10 cellular contexts compared by ENCODE assay signal in the genomic region with DNA sequence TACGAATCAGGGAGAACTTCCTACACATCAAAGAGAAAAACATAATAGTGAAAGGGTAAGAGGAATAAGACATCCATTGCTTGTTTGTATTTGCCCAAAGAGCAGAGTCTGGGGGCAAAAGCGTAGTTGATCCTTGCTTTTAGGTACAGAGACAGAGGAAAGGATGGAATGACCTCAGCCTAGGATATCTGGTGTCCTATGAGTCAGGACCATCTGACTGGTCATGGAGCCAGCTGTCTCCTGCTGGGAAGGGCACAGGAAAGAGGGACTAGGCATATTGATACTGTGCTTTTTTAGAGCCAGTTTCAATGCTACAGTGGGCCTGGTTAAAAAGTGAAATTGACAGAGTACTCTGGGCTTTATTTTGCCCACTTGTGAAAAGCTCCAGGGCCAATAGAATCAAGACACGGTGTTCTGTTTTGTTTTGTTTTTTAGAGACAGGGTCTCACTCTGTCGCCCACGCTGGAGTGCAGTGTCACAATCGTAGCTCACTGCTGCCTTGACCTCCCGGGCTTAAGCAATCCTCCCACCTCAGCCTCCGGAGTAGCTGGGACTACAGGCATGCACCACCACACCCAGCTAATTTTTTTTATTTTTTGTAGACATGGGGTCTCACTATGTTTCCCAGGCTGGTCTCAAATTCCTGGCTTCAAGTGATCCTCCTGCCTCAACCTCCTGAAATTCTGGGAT. TPM values are rescaled to one million over a fixed set of nuclear protein-coding genes. Genes with fewer than 3 reads are reported as not detected.
A peak's percentile ranks its signal among the peaks of the same experiment; 100 is the strongest.
DNase-seq lines count a peak whose midpoint lies in the region; TF ChIP-seq lines count a peak whose summit lies in the region.
"Had no signal": no experiment of that assay in that cellular context is flagged by ENCODE, and none has a peak within 500 bp of the region (broad histone marks: within the 10 kb centered on the region; RNA-seq: fewer than 3 reads in every experiment).

No MANE protein-coding gene starts in this region.

- intact Hi-C loops in MCF 10A (cut with micrococcal nuclease) = no loop called here
- intact Hi-C loops in mammary epithelial cell (cut with micrococcal nuclease) = no loop called here
- intact Hi-C loops in breast epithelium (cut with DNase I; ENCODE audit: low total_unique reads) = loop anchor here (5.0 kb wide), 1 partner anchor 1129 kb away; a partner anchor contains a TSS

- H2BK15ac ChIP-seq in mesenchymal stem cell (ENCODE audit: low read depth, poor library complexity, severe bottlenecking) = no peak overlapping the region

- H4K20me1 ChIP-seq in mammary epithelial cell (ENCODE audit: insufficient read depth, low read length) = no peaks in the 10 kb centered on the region

- H4K91ac ChIP-seq in mesenchymal stem cell (ENCODE audit: low read length) = no peak overlapping the region

- BruUV-seq in MCF 10A (replicated peaks; lab: Mats Ljungman, UMichigan) (no TSS peak), mammary epithelial cell (replicated peaks; lab: Mats Ljungman, UMichigan) (no TSS peak)

- H3K4me2 ChIP-seq in mammary epithelial cell (ENCODE audit: insufficient read depth, low read depth, low read length) (no peak overlapping the region), mesenchymal stem cell (ENCODE audit: low read length, poor library complexity, severe bottlenecking) (no peak overlapping the region)
- H3K4me2 ChIP-seq: PC-9 had no signal

- in situ Hi-C loops in mammary epithelial cell (cut with MboI; ENCODE audit: low sequenced_read_pairs in 2 of 2) = no loop called here

- peaks cover 7% of the 10 kb centered on the region for H3K4me1 ChIP-seq in mammary epithelial cell (ENCODE audit: insufficient read depth, low read length)
- H3K4me1 ChIP-seq in breast epithelium = peaks cover 0 to 5% of the 10 kb centered on the region in 2 donors
- H3K4me1 ChIP-seq in mesenchymal stem cell (ENCODE audit: control insufficient read depth, insufficient read depth, low read depth, low read length) = peaks cover 25% of the 10 kb centered on the region

- no peak overlapping the region for H2AK5ac ChIP-seq in mesenchymal stem cell (ENCODE audit: low read length, severe bottlenecking)

- no peak for TF ChIP-seq CTCF in MCF 10A (IDR thresholded peaks at IDR 0.05; ENCODE audit: unreplicated experiment)
- no peak for TF ChIP-seq CTCF in mammary epithelial cell (conservative IDR thresholded peaks at IDR 0.05 in 1 of 2, IDR thresholded peaks at IDR 0.05 in 1 of 2; ENCODE audit: extremely low read depth in 1 of 2, insufficient read depth in 1 of 2, low read depth in 1 of 2, low read length in 2 of 2)
- TF ChIP-seq CTCF in breast epithelium (IDR thresholded peaks at IDR 0.05) = no peak

- DNase-seq in MCF 10A (ENCODE audit: unreplicated experiment) (peak; percentile 34), mammary epithelial cell (no peak), breast epithelium (ENCODE audit: low spot score in 2 of 2) (no peak), mesenchymal stem cell (peak; percentile 85), hippocampal formation (lab: John Stamatoyannopoulos, UW) (no peak), iPS-NIHi7 (ENCODE audit: extremely low spot score) (no peak), Ammon's horn (ENCODE audit: low spot score) (no peak), NCI-H774 (lab: John Stamatoyannopoulos, UW) (no peak)
- DNase-seq: DMS79 treated with DMSO at 0.1 percent for 48 hours, PC-9 had no signal

- no peaks in the 10 kb centered on the region for H3K27me3 Mint-ChIP-seq in MCF 10A (ENCODE audit: insufficient read depth, unreplicated experiment)

- no peak overlapping the region for H3K27ac ChIP-seq in mammary epithelial cell (ENCODE audit: insufficient read depth, low read depth, low read length)
- H3K27ac ChIP-seq in breast epithelium = peak overlapping the region; percentile 65 to 96
- H3K27ac ChIP-seq in mesenchymal stem cell (ENCODE audit: low read length, poor library complexity, severe bottlenecking) = no peak overlapping the region
- H3K27ac ChIP-seq: PC-9 had no signal

- POLR2A ChIA-PET in MCF 10A (lab: Yijun Ruan, JAX) = interaction anchor here (0.6 to 2.0 kb wide), 3 partner anchors 10 to 85 kb away, joined by 4 to 7 read pairs (median 6); no protein-coding TSS in a partner anchor

- dilution Hi-C loops in mammary epithelial cell (cut with HindIII; ENCODE audit: low sequenced_read_pairs) = no loop called here

- no peak overlapping the region for H3K27ac Mint-ChIP-seq in MCF 10A (ENCODE audit: low read depth, unreplicated experiment)

- TF ChIP-seq POLR2A in breast epithelium (IDR thresholded peaks at IDR 0.05) = no peak

- H3K23ac ChIP-seq in mesenchymal stem cell (ENCODE audit: low read length in 2 of 2) = no peak overlapping the region

- H2BK120ac ChIP-seq in mesenchymal stem cell (ENCODE audit: low read depth, low read length) = no peak overlapping the region

- H3K36me3 ChIP-seq in mammary epithelial cell (ENCODE audit: insufficient read depth, low read length) (no peaks in the 10 kb centered on the region), breast epithelium (no peaks in the 10 kb centered on the region), mesenchymal stem cell (ENCODE audit: control insufficient read depth in 1 of 2, insufficient read depth in 2 of 2, low read depth in 1 of 2, low read length in 2 of 2) (peaks cover 30 to 57% of the 10 kb centered on the region in 2 experiments)

- H3K9me3 Mint-ChIP-seq in MCF 10A (ENCODE audit: unreplicated experiment) = no peaks in the 10 kb centered on the region

- H4K8ac ChIP-seq in mesenchymal stem cell (ENCODE audit: low read length) = no peak overlapping the region

- H3K14ac ChIP-seq in mesenchymal stem cell (ENCODE audit: low read length in 2 of 2) = no peak overlapping the region

- no peak overlapping the region for H2BK12ac ChIP-seq in mesenchymal stem cell (ENCODE audit: low read length in 2 of 2)

- no peak overlapping the region for H2BK5ac ChIP-seq in mesenchymal stem cell (ENCODE audit: low read depth, low read length, poor library complexity, severe bottlenecking)

- H2AFZ ChIP-seq in mammary epithelial cell (ENCODE audit: low read depth, low read length) (no peak overlapping the region), mesenchymal stem cell (ENCODE audit: low read depth, low read length) (no peak overlapping the region)
- H2AFZ ChIP-seq: PC-9 had no signal

- no peaks in the 10 kb centered on the region for H3K36me3 Mint-ChIP-seq in MCF 10A (ENCODE audit: insufficient read depth, unreplicated experiment)

- H3K4ac ChIP-seq in mesenchymal stem cell (ENCODE audit: low read depth in 1 of 2, low read length in 2 of 2) = no peak overlapping the region

- peaks cover 6% of the 10 kb centered on the region for H3K4me1 Mint-ChIP-seq in MCF 10A (ENCODE audit: insufficient read depth, unreplicated experiment)

- 93% methylated on average over 8 of the region's 8 CpGs for WGBS in mammary epithelial cell (ENCODE audit: low coverage, missing lambda C conversion rate)
- 75% methylated on average over 8 of the region's 8 CpGs for WGBS in mesenchymal stem cell

- no peak overlapping the region for H3K18ac ChIP-seq in mesenchymal stem cell (ENCODE audit: low read depth in 1 of 2, low read length in 2 of 2)

- H3K27me3 ChIP-seq in mammary epithelial cell (ENCODE audit: insufficient read depth, low read length) = no peaks in the 10 kb centered on the region
- H3K27me3 ChIP-seq in breast epithelium = no peaks in the 10 kb centered on the region
- no peaks in the 10 kb centered on the region for H3K27me3 ChIP-seq in mesenchymal stem cell (ENCODE audit: control insufficient read depth in 1 of 2, insufficient read depth in 1 of 2, low read length in 2 of 2)

- CTCF ChIA-PET in MCF 10A (lab: Yijun Ruan, JAX) = interaction anchor here (0.6 to 2.5 kb wide), 5 partner anchors 16 to 83 kb away, joined by 3 to 13 read pairs (median 3); no protein-coding TSS in a partner anchor
- CTCF ChIA-PET in mammary epithelial cell (lab: Charles Lee; ENCODE audit: low non-redundant PET) = no interaction called here

- H3K4me3 ChIP-seq in mammary epithelial cell (replicated peaks in 1 of 3; ENCODE audit: insufficient read depth in 1 of 3, low read depth in 2 of 3, low read length in 3 of 3) (no peak overlapping the region), breast epithelium (peak overlapping the region in 1 of 3 donors; percentile 49), mesenchymal stem cell (ENCODE audit: insufficient read depth in 1 of 2, low read depth in 1 of 2, low read length in 2 of 2) (peak overlapping the region in 1 of 2 experiments; percentile 96)
- H3K4me3 ChIP-seq: PC-9 had no signal

- H3K9me3 ChIP-seq in mammary epithelial cell (replicated peaks; ENCODE audit: insufficient read depth, low read length) (no peaks in the 10 kb centered on the region), breast epithelium (no peaks in the 10 kb centered on the region), mesenchymal stem cell (ENCODE audit: control insufficient read depth, low read length) (no peaks in the 10 kb centered on the region)

- peaks cover 4% of the 10 kb centered on the region for H3K79me1 ChIP-seq in mesenchymal stem cell (replicated peaks; ENCODE audit: low read length, poor library complexity, severe bottlenecking)

- H3K79me2 ChIP-seq in mammary epithelial cell (ENCODE audit: insufficient read depth, low read length) = no peaks in the 10 kb centered on the region

- no peak overlapping the region for H3K4me3 Mint-ChIP-seq in MCF 10A (ENCODE audit: unreplicated experiment)

- H3K9ac ChIP-seq in mammary epithelial cell (ENCODE audit: insufficient read depth, low read length) (no peak overlapping the region), mesenchymal stem cell (ENCODE audit: low read length) (peak overlapping the region; percentile 98)

RNA-seq across cellular contexts. Expression of a gene that starts 3.2 kb away (rescaled TPM):
- total RNA-seq in MCF 10A (2022) (1.9 and 5.2 TPM in 2 replicates), mammary epithelial cell (1 to 10 TPM; 3.1 to 3.3 TPM), breast epithelium (10 to 100 TPM; 20.8 to 58.0 (median 27.5) TPM)
- 1.6 TPM for polyA plus RNA-seq in mammary epithelial cell
- polyA minus RNA-seq in mammary epithelial cell = 6.5 TPM
- polyA plus RNA-seq in mesenchymal stem cell (2013, experiment 1 of 2) = 73.2 TPM
- 70.2 TPM for polyA plus RNA-seq in mesenchymal stem cell (2013, experiment 2 of 2)

Comparison
In these comparisons a context has a peak if more than half of its experiments do, and no peak if none do; other contexts are left out.
1. DNase-seq: peak in MCF 10A (single experiment) and mesenchymal stem cell (single experiment); none in mammary epithelial cell (single experiment), breast epithelium (0 of 2), hippocampal formation (0 of 2), iPS-NIHi7 (single experiment), Ammon's horn (single experiment) and NCI-H774 (single experiment).
2. H3K27ac ChIP-seq: peak in breast epithelium (2 of 2); none in mammary epithelial cell (single experiment) and mesenchymal stem cell (single experiment).